In genomic region chr17:46819906-46820351, GRCh38 we compare ENCODE assay signal across 16 cellular contexts.
A peak's percentile ranks its signal among the peaks of the same experiment; 100 is the strongest.
DNase-seq lines count a peak whose midpoint lies in the region; ATAC-seq lines count a peak whose summit lies in the region.
"Had no signal": no experiment of that assay in that cellular context is flagged by ENCODE, and none has a peak within 500 bp of the region (broad histone marks: within the 10 kb centered on the region; RNA-seq: fewer than 3 reads in every experiment).

No MANE protein-coding gene starts in this region.

- H3K27ac Mint-ChIP-seq in activated naive CD4-positive, alpha-beta T cell treated with anti-CD3 and anti-CD28 coated beads, Interleukin-2, amount 50 U/mL, for 24 hours: no peak overlapping the region
- H3K27ac Mint-ChIP-seq in activated naive CD8-positive, alpha-beta T cell treated with anti-CD3 and anti-CD28 coated beads, Interleukin-2, amount 50 U/mL, for 24 hours: no peak overlapping the region
- no peak overlapping the region for H3K27ac Mint-ChIP-seq in stimulated activated memory B cell treated with anti-CD40 and anti-IgM and Interleukin-4, amounts not matched to agents 10 μg/mL and 1 μg/mL and 100 μg/mL, for 72 hours
- H3K27ac Mint-ChIP-seq: activated CD4-positive, alpha-beta memory T cell treated with anti-CD3 and anti-CD28 coated beads, Interleukin-2, amount 10 ng/mL, durations not matched to agents 7 days and 5 days had no signal

- H3K9me3 Mint-ChIP-seq in activated naive CD4-positive, alpha-beta T cell treated with anti-CD3 and anti-CD28 coated beads, Interleukin-2, amount 50 U/mL, for 24 hours: no peaks in the 10 kb centered on the region
- no peaks in the 10 kb centered on the region for H3K9me3 Mint-ChIP-seq in activated naive CD8-positive, alpha-beta T cell treated with anti-CD3 and anti-CD28 coated beads, Interleukin-2, amount 50 U/mL, for 24 hours
- H3K9me3 Mint-ChIP-seq in stimulated activated memory B cell treated with anti-CD40 and anti-IgM and Interleukin-4, amounts not matched to agents 10 μg/mL and 1 μg/mL and 100 μg/mL, for 72 hours: no peaks in the 10 kb centered on the region
- H3K9me3 Mint-ChIP-seq: activated CD4-positive, alpha-beta memory T cell treated with anti-CD3 and anti-CD28 coated beads, Interleukin-2, amount 10 ng/mL, durations not matched to agents 7 days and 5 days had no signal

- H3K4me3 Mint-ChIP-seq in activated naive CD4-positive, alpha-beta T cell treated with anti-CD3 and anti-CD28 coated beads, Interleukin-2, amount 50 U/mL, for 24 hours: peak overlapping the region; percentile 78
- H3K4me3 Mint-ChIP-seq in activated naive CD8-positive, alpha-beta T cell treated with anti-CD3 and anti-CD28 coated beads, Interleukin-2, amount 50 U/mL, for 24 hours: no peak overlapping the region
- H3K4me3 Mint-ChIP-seq in stimulated activated memory B cell treated with anti-CD40 and anti-IgM and Interleukin-4, amounts not matched to agents 10 μg/mL and 1 μg/mL and 100 μg/mL, for 72 hours: peak overlapping the region; percentile 73

- ATAC-seq in activated naive CD8-positive, alpha-beta T cell treated with anti-CD3 and anti-CD28 coated beads, Interleukin-2, amount 50 U/mL, for 24 hours: peak; percentile 11
- no peak for ATAC-seq in stimulated activated memory B cell treated with anti-CD40 and anti-IgM and Interleukin-4, amounts not matched to agents 10 μg/mL and 1 μg/mL and 100 μg/mL, for 72 hours
- ATAC-seq in GM18502 (IDR thresholded peaks at IDR 0.05; ENCODE audit: poor library complexity, unreplicated experiment): no peak
- ATAC-seq in HG02970 (IDR thresholded peaks at IDR 0.05; ENCODE audit: low FRiP score, unreplicated experiment): no peak
- ATAC-seq in GM18511 (IDR thresholded peaks at IDR 0.05; ENCODE audit: unreplicated experiment): no peak

- H3K27me3 Mint-ChIP-seq in activated naive CD4-positive, alpha-beta T cell treated with anti-CD3 and anti-CD28 coated beads, Interleukin-2, amount 50 U/mL, for 24 hours: peaks cover 52% of the 10 kb centered on the region
- peaks cover 64% of the 10 kb centered on the region for H3K27me3 Mint-ChIP-seq in activated naive CD8-positive, alpha-beta T cell treated with anti-CD3 and anti-CD28 coated beads, Interleukin-2, amount 50 U/mL, for 24 hours
- H3K27me3 Mint-ChIP-seq in stimulated activated memory B cell treated with anti-CD40 and anti-IgM and Interleukin-4, amounts not matched to agents 10 μg/mL and 1 μg/mL and 100 μg/mL, for 72 hours: peaks cover 79% of the 10 kb centered on the region

- H3K4me1 Mint-ChIP-seq in activated naive CD4-positive, alpha-beta T cell treated with anti-CD3 and anti-CD28 coated beads, Interleukin-2, amount 50 U/mL, for 24 hours: peaks cover 10% of the 10 kb centered on the region
- H3K4me1 Mint-ChIP-seq in activated naive CD8-positive, alpha-beta T cell treated with anti-CD3 and anti-CD28 coated beads, Interleukin-2, amount 50 U/mL, for 24 hours: peaks cover 14% of the 10 kb centered on the region
- peaks cover 58% of the 10 kb centered on the region for H3K4me1 Mint-ChIP-seq in stimulated activated memory B cell treated with anti-CD40 and anti-IgM and Interleukin-4, amounts not matched to agents 10 μg/mL and 1 μg/mL and 100 μg/mL, for 72 hours

- no peaks in the 10 kb centered on the region for H3K36me3 Mint-ChIP-seq in activated naive CD4-positive, alpha-beta T cell treated with anti-CD3 and anti-CD28 coated beads, Interleukin-2, amount 50 U/mL, for 24 hours
- H3K36me3 Mint-ChIP-seq in activated naive CD8-positive, alpha-beta T cell treated with anti-CD3 and anti-CD28 coated beads, Interleukin-2, amount 50 U/mL, for 24 hours (ENCODE audit: low read depth): no peaks in the 10 kb centered on the region
- H3K36me3 Mint-ChIP-seq in stimulated activated memory B cell treated with anti-CD40 and anti-IgM and Interleukin-4, amounts not matched to agents 10 μg/mL and 1 μg/mL and 100 μg/mL, for 72 hours: no peaks in the 10 kb centered on the region

- no peak for DNase-seq in activated naive CD4-positive, alpha-beta T cell treated with anti-CD3 and anti-CD28 coated beads, Interleukin-2, amount 50 U/mL, for 16 hours
- no peak for DNase-seq in activated naive CD8-positive, alpha-beta T cell treated with anti-CD3 and anti-CD28 coated beads, Interleukin-2, amount 50 U/mL, for 24 hours
- peak; percentile 82 for DNase-seq in islet precursor cell
- DNase-seq: activated CD4-positive, alpha-beta memory T cell treated with anti-CD3 and anti-CD28 coated beads, Interleukin-2, amount 10 ng/mL, durations not matched to agents 7 days and 5 days; activated effector memory CD4-positive, alpha-beta T cell treated with Interleukin-2 at 50 U/mL for 16 hours; brain microvascular endothelial cell; GDM1; NCI-H1436 treated with DMSO at 0.1 percent for 48 hours; NCI-H446; stimulated activated CD4-positive, alpha-beta T cell treated with anti-CD3 and anti-CD28 coated beads, Interleukin-4, amount 100 ng/mL, for 24 hours; uterus had no signal
